ENCODE assay signal across 26 cellular contexts in genomic region chr4:95300304-95300703, GRCh38.
"Had no signal": no experiment of that assay in that cellular context is flagged by ENCODE, and none has a peak within 500 bp of the region (broad histone marks: within the 10 kb centered on the region; RNA-seq: fewer than 3 reads in every experiment).

No MANE protein-coding gene starts in this region.

- H3K4me1 ChIP-seq: colonic mucosa, esophagus muscularis mucosa, esophagus squamous epithelium, foreskin keratinocyte, gastrocnemius medialis, gastroesophageal sphincter had no signal

- ATAC-seq: effector memory CD8-positive, alpha-beta T cell; esophagus mucosa; foreskin keratinocyte; gastrocnemius medialis; gastroesophageal sphincter; heart left ventricle; heart right ventricle had no signal

- H3K9me3 ChIP-seq: colonic mucosa, esophagus squamous epithelium, gastrocnemius medialis had no signal

- H3K27me3 ChIP-seq: colonic mucosa, esophagus muscularis mucosa, esophagus squamous epithelium, foreskin keratinocyte, gastrocnemius medialis, gastroesophageal sphincter, heart left ventricle, heart right ventricle had no signal

- H3K27ac ChIP-seq: colonic mucosa, coronary artery, epithelial cell of prostate, esophagus muscularis mucosa, esophagus squamous epithelium, foreskin keratinocyte, gastrocnemius medialis, gastroesophageal sphincter, heart left ventricle, heart right ventricle had no signal

- H3K36me3 ChIP-seq: colonic mucosa, esophagus muscularis mucosa, esophagus squamous epithelium, gastrocnemius medialis, gastroesophageal sphincter had no signal

- H3K4me3 ChIP-seq: colonic mucosa, coronary artery, esophagus muscularis mucosa, esophagus squamous epithelium, gastrocnemius medialis, gastroesophageal sphincter, heart left ventricle, heart right ventricle had no signal

- FAIRE-seq: colon, endometrium had no signal

- DNase-seq: colonic mucosa; cortex of kidney; dermis blood vessel endothelial cell; effector CD4-positive, alpha-beta T cell; effector CD8-positive, alpha-beta T cell; effector memory CD4-positive, alpha-beta T cell; effector memory CD8-positive, alpha-beta T cell; endodermal cell; erythroblast; esophagus squamous epithelium; foreskin fibroblast; foreskin keratinocyte; foreskin melanocyte; gastrocnemius medialis; glutamatergic neuron; head of caudate nucleus; heart left ventricle; heart right ventricle; hippocampal formation had no signal
